In genomic region chr4:94507708-94508107, GRCh38 we compare ENCODE assay signal across 1 cellular context.
TF ChIP-seq lines count a peak whose summit lies in the region.

No MANE protein-coding gene starts in this region.

TF ChIP-seq in GM23338, 12 proteins besides CTCF, POLR2A, EP300 and RAD21 (continued from another document):
- TF ChIP-seq, protein P1, sequence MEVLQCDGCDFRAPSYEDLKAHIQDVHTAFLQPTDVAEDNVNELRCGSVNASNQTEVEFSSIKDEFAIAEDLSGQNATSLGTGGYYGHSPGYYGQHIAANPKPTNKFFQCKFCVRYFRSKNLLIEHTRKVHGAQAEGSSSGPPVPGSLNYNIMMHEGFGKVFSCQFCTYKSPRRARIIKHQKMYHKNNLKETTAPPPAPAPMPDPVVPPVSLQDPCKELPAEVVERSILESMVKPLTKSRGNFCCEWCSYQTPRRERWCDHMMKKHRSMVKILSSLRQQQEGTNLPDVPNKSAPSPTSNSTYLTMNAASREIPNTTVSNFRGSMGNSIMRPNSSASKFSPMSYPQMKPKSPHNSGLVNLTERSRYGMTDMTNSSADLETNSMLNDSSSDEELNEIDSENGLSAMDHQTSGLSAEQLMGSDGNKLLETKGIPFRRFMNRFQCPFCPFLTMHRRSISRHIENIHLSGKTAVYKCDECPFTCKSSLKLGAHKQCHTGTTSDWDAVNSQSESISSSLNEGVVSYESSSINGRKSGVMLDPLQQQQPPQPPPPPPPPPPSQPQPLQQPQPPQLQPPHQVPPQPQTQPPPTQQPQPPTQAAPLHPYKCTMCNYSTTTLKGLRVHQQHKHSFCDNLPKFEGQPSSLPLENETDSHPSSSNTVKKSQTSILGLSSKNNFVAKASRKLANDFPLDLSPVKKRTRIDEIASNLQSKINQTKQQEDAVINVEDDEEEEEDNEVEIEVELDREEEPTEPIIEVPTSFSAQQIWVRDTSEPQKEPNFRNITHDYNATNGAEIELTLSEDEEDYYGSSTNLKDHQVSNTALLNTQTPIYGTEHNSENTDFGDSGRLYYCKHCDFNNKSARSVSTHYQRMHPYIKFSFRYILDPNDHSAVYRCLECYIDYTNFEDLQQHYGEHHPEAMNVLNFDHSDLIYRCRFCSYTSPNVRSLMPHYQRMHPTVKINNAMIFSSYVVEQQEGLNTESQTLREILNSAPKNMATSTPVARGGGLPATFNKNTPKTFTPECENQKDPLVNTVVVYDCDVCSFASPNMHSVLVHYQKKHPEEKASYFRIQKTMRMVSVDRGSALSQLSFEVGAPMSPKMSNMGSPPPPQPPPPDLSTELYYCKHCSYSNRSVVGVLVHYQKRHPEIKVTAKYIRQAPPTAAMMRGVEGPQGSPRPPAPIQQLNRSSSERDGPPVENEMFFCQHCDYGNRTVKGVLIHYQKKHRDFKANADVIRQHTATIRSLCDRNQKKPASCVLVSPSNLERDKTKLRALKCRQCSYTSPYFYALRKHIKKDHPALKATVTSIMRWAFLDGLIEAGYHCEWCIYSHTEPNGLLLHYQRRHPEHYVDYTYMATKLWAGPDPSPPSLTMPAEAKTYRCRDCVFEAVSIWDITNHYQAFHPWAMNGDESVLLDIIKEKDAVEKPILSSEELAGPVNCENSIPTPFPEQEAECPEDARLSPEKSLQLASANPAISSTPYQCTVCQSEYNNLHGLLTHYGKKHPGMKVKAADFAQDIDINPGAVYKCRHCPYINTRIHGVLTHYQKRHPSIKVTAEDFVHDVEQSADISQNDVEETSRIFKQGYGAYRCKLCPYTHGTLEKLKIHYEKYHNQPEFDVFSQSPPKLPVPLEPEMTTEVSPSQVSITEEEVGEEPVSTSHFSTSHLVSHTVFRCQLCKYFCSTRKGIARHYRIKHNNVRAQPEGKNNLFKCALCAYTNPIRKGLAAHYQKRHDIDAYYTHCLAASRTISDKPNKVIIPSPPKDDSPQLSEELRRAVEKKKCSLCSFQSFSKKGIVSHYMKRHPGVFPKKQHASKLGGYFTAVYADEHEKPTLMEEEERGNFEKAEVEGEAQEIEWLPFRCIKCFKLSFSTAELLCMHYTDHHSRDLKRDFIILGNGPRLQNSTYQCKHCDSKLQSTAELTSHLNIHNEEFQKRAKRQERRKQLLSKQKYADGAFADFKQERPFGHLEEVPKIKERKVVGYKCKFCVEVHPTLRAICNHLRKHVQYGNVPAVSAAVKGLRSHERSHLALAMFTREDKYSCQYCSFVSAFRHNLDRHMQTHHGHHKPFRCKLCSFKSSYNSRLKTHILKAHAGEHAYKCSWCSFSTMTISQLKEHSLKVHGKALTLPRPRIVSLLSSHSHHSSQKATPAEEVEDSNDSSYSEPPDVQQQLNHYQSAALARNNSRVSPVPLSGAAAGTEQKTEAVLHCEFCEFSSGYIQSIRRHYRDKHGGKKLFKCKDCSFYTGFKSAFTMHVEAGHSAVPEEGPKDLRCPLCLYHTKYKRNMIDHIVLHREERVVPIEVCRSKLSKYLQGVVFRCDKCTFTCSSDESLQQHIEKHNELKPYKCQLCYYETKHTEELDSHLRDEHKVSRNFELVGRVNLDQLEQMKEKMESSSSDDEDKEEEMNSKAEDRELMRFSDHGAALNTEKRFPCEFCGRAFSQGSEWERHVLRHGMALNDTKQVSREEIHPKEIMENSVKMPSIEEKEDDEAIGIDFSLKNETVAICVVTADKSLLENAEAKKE (CRISPR knock-in tag; IDR thresholded peaks at IDR 0.05) = no peak
- TF ChIP-seq JUNB (IDR thresholded peaks at IDR 0.05; ENCODE audit: unreplicated experiment) = no peak
- no peak for TF ChIP-seq CREB1 (CRISPR knock-in tag; IDR thresholded peaks at IDR 0.05; ENCODE audit: low read depth)
- TF ChIP-seq POLR2AphosphoS5 (IDR thresholded peaks at IDR 0.05; ENCODE audit: low read depth) = no peak
